In the genomic region with DNA sequence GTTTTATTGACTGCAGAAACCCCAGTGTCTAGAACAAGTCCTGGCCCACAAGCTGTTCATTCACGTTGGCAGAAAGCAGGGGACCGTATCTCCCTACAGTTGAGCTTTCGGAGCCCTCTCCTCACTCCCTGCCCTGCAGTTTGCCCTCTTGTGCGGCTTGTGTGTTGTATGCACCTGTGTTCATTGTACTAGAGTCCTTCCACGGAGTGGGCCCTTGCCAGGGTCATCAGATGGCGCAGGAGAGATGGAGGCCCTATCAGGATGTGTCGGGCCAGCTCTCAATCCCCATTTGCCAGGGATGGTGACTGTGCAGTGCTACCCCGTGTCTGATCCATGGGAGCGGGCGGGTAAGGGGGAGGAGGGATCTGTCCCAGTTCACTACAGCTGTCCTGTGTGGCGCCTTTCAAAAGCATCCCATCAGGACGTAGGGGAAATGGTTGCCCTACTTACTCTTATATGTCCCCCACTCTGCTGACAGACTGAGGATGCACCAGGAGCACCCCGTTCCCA, we compare ENCODE assay signal across 1 cellular context.
TF ChIP-seq lines count a peak whose summit lies in the region.

No MANE protein-coding gene starts in this region.

TF ChIP-seq in H1, 55 proteins besides CTCF, POLR2A, EP300 and RAD21:
- TF ChIP-seq POU5F1 (IDR thresholded peaks at IDR 0.05; ENCODE audit: low read depth, low read length) (no peak), SP2 (IDR thresholded peaks at IDR 0.05; ENCODE audit: low read length) (no peak), TEAD4 (IDR thresholded peaks at IDR 0.05; ENCODE audit: low read depth, low read length) (no peak), CBX5 (IDR thresholded peaks at IDR 0.05; ENCODE audit: low read depth, low read length) (no peak)
- TF ChIP-seq, protein P1, sequence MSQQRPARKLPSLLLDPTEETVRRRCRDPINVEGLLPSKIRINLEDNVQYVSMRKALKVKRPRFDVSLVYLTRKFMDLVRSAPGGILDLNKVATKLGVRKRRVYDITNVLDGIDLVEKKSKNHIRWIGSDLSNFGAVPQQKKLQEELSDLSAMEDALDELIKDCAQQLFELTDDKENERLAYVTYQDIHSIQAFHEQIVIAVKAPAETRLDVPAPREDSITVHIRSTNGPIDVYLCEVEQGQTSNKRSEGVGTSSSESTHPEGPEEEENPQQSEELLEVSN (IDR thresholded peaks at IDR 0.05) = no peak
